Comparison of ENCODE assay signal across 1 cellular context in genomic region chr9:82783045-82783444, GRCh38.
TF ChIP-seq lines count a peak whose summit lies in the region.

No MANE protein-coding gene starts in this region.

TF ChIP-seq in HEK293, 187 proteins besides CTCF, POLR2A, EP300 and RAD21 (continued from another document):
- no peak for TF ChIP-seq PRDM2 (tag by site-specific recombination; IDR thresholded peaks at IDR 0.05; ENCODE audit: borderline replicate concordance)
- no peak for TF ChIP-seq YY1 (tag by site-specific recombination; IDR thresholded peaks at IDR 0.05)
TF ChIP-seq in HEK293: peak in this region for 0.
